ENCODE assay signal across 9 cellular contexts in genomic region chr6:20056350-20056992, GRCh38.
DNase-seq lines count a peak whose midpoint lies in the region; ATAC-seq and TF ChIP-seq lines count a peak whose summit lies in the region.
"Had no signal": no experiment of that assay in that cellular context is flagged by ENCODE, and none has a peak within 500 bp of the region (broad histone marks: within the 10 kb centered on the region; RNA-seq: fewer than 3 reads in every experiment).

No MANE protein-coding gene starts in this region.

- no peaks in the 10 kb centered on the region for H4K20me1 ChIP-seq in OCI-LY3 (ENCODE audit: insufficient read depth, low read length)

- peak; percentile 58 for DNase-seq in AG10803 (ENCODE audit: low read depth)
- DNase-seq in Jurkat, Clone E6-1 (ENCODE audit: low read depth, low spot score) = peak; percentile 47
- DNase-seq in epidermal melanocyte (ENCODE audit: insufficient read length, low spot score) = peak; percentile 54
- DNase-seq in stimulated activated CD4-positive, alpha-beta T cell treated with anti-CD3 and anti-CD28 coated beads, Interleukin-2, amount 100 ng/mL, for 24 hours = no peak
- no peak for DNase-seq in NK-92 (lab: John Stamatoyannopoulos, UW; ENCODE audit: unreplicated experiment)

- no peak overlapping the region for H3K27ac ChIP-seq in OCI-LY3 (ENCODE audit: low read length)

- peak overlapping the region; percentile 30; the same call in 1 of the 2 replicates for H3K4me2 ChIP-seq in OCI-LY3 (ENCODE audit: low read length)

- H3K9ac ChIP-seq in OCI-LY3 (ENCODE audit: low read length) = no peak overlapping the region

- H3K4me1 ChIP-seq in OCI-LY3 (ENCODE audit: low read length) = peaks cover 9% of the 10 kb centered on the region
- peaks cover 5% of the 10 kb centered on the region for H3K4me1 ChIP-seq in neuron (ENCODE audit: insufficient read depth, low read length)
- H3K4me1 ChIP-seq: HAP-1 had no signal

- H3K36me3 ChIP-seq in OCI-LY3 (replicated peaks; ENCODE audit: low read depth, low read length) = no peaks in the 10 kb centered on the region
- no peaks in the 10 kb centered on the region for H3K36me3 ChIP-seq in neuron (ENCODE audit: insufficient read depth, low read length)
- H3K36me3 ChIP-seq: HAP-1 had no signal

- TF ChIP-seq CTCF in AG10803 (conservative IDR thresholded peaks at IDR 0.05; ENCODE audit: low read length) (peak; percentile 70), OCI-LY3 (IDR thresholded peaks at IDR 0.05; ENCODE audit: low read depth, low read length) (peak; percentile 57)

- peak; percentile 71 for ATAC-seq in GM19043 (IDR thresholded peaks at IDR 0.05; ENCODE audit: low read depth, unreplicated experiment)

- no peaks in the 10 kb centered on the region for H3K27me3 ChIP-seq in OCI-LY3 (ENCODE audit: low read depth, low read length)
- no peaks in the 10 kb centered on the region for H3K27me3 ChIP-seq in neuron (ENCODE audit: insufficient read depth, low read length)

- H3K79me2 ChIP-seq in OCI-LY3 (ENCODE audit: low read length) = no peaks in the 10 kb centered on the region

- H2AFZ ChIP-seq in OCI-LY3 (ENCODE audit: low read depth, low read length) = no peak overlapping the region
- H2AFZ ChIP-seq in neuron (ENCODE audit: low read depth, low read length) = peak overlapping the region; percentile 49

- H3K9me3 ChIP-seq in OCI-LY3 (ENCODE audit: insufficient read depth, low read length) (no peaks in the 10 kb centered on the region), neuron (ENCODE audit: low read length) (no peaks in the 10 kb centered on the region)
- H3K9me3 ChIP-seq: HAP-1 had no signal

- no peak overlapping the region for H3K4me3 ChIP-seq in AG10803 (ENCODE audit: low read length)
- H3K4me3 ChIP-seq in Jurkat, Clone E6-1 (ENCODE audit: low read length) = no peak overlapping the region
- H3K4me3 ChIP-seq in OCI-LY3 (ENCODE audit: low read length) = no peak overlapping the region
- no peak overlapping the region for H3K4me3 ChIP-seq in neuron (ENCODE audit: low read length)
- H3K4me3 ChIP-seq: HAP-1 had no signal

Comparison
In these comparisons a context has a peak if more than half of its experiments do, and no peak if none do; other contexts are left out.
1. DNase-seq: peak in AG10803 (single experiment), Jurkat, Clone E6-1 (single experiment) and epidermal melanocyte (single experiment); none in stimulated activated CD4-positive, alpha-beta T cell treated with anti-CD3 and anti-CD28 coated beads, Interleukin-2, amount 100 ng/mL, for 24 hours (0 of 2) and NK-92 (single experiment).